Comparison of ENCODE assay signal across 1 cellular context in the genomic region with DNA sequence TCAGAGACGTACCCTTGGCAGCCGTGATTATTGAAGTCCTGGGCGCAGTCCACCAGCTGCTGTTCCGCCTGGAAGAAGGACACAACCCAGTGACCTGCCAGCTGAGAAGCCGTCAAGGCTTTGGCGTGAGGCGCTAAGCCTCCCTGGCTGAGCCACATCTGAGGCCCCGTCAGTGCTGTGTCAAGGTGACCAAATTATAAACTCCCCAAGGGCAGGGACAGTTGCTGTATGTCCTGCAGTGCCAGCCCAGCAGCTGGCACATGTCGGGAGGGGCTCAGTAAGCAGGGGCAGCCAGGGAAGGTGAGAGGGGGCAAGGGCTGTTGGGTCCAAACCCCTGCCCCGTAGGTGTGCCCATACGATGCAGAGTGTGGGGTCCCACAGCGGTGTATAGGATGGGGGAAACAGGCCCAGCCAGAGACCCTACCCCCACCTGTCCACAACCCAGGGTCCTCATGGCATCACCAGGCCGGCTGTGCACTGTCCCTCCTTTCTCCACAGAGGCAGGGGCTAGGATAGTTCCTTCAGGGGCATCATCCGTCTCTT.
TF ChIP-seq lines count a peak whose summit lies in the region.

No MANE protein-coding gene starts in this region.

TF ChIP-seq in SK-N-SH treated with all-trans-retinoic acid at 6 μM for 48 hours, 23 proteins besides CTCF, POLR2A, EP300 and RAD21:
- TF ChIP-seq CSRNP3 (CRISPR knock-in tag; IDR thresholded peaks at IDR 0.05) (no peak), TOX (CRISPR knock-in tag; IDR thresholded peaks at IDR 0.05; ENCODE audit: borderline replicate concordance) (no peak), CSDC2 (CRISPR knock-in tag; IDR thresholded peaks at IDR 0.05) (no peak), BACH2 (CRISPR knock-in tag; IDR thresholded peaks at IDR 0.05; ENCODE audit: borderline replicate concordance) (no peak), ZNF565 (CRISPR knock-in tag; conservative IDR thresholded peaks at IDR 0.05; ENCODE audit: low read depth) (no peak), ZFP3 (CRISPR knock-in tag; IDR thresholded peaks at IDR 0.05) (no peak), ZNF70 (CRISPR knock-in tag; IDR thresholded peaks at IDR 0.05) (no peak), GLIS3 (CRISPR knock-in tag; IDR thresholded peaks at IDR 0.05) (no peak)
- TF ChIP-seq, protein P1, sequence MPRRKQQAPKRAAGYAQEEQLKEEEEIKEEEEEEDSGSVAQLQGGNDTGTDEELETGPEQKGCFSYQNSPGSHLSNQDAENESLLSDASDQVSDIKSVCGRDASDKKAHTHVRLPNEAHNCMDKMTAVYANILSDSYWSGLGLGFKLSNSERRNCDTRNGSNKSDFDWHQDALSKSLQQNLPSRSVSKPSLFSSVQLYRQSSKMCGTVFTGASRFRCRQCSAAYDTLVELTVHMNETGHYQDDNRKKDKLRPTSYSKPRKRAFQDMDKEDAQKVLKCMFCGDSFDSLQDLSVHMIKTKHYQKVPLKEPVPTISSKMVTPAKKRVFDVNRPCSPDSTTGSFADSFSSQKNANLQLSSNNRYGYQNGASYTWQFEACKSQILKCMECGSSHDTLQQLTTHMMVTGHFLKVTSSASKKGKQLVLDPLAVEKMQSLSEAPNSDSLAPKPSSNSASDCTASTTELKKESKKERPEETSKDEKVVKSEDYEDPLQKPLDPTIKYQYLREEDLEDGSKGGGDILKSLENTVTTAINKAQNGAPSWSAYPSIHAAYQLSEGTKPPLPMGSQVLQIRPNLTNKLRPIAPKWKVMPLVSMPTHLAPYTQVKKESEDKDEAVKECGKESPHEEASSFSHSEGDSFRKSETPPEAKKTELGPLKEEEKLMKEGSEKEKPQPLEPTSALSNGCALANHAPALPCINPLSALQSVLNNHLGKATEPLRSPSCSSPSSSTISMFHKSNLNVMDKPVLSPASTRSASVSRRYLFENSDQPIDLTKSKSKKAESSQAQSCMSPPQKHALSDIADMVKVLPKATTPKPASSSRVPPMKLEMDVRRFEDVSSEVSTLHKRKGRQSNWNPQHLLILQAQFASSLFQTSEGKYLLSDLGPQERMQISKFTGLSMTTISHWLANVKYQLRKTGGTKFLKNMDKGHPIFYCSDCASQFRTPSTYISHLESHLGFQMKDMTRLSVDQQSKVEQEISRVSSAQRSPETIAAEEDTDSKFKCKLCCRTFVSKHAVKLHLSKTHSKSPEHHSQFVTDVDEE (CRISPR knock-in tag; IDR thresholded peaks at IDR 0.05): no peak
TF ChIP-seq in SK-N-SH treated with all-trans-retinoic acid at 6 μM for 48 hours: peak in this region for 0.
